In the genomic region with DNA sequence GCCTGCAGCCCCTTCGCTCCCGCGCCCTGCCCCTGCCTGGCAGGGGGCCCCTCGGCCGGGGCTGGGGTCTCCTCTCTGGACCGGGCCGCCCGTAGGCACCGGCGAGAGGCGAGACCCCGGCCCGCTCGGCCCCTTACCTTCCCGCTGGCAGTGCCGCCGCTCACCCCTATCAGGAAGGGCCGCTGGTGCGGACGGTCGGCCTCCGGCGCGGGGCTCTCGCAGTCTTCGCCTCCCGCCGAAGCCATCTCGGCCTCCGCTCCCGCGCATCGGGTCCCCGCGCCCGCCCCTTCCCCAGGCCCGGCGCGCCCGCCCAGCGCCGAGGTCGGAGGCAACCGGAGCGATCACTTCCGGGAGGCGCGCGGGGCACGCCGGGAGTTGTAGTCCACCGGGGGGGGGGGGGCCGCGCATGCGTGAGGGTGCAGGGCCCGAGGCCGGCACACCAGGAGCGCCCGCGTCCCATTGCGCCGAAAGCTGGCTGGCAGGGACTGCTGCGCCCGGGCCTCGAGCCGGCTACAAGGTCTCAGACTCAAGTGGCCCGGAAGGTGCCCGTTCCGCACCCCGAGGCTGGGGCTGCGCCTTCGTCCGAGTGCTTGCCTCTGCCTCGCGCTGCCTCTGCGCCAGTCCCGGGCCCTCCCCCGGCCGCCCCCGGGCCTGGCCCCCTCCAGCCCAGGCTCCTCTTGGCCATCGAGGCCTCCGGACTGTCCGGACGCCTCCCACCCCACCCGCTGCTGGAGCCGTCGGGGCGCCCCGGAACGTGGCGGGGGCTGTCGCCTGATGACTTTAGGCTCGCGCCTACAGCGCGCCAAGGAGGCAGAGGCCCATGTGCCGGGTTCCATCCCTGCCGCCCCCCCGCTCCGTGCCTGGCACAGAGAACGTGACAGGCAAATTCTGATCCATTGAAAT, we compare ENCODE assay signal across 8 cellular contexts. TPM values are rescaled to one million over a fixed set of nuclear protein-coding genes. Genes with fewer than 3 reads are reported as not detected.
DNase-seq lines count a peak whose midpoint lies in the region; ATAC-seq and TF ChIP-seq lines count a peak whose summit lies in the region.

A gene (minus strand): TSS at position 334 of the 903 bp plus-strand sequence. CDS start 89 bp downstream, at position 245.

- no peaks in the 10 kb centered on the region for H3K27me3 ChIP-seq in DND-41 (ENCODE audit: insufficient read depth, low read length, poor library complexity)

- no peaks in the 10 kb centered on the region for H3K27me3 Mint-ChIP-seq in natural killer cell (ENCODE audit: low read depth in 2 of 2)

- peaks cover 25% of the 10 kb centered on the region for H3K79me2 ChIP-seq in DND-41 (ENCODE audit: insufficient read depth, low read length)

- H2AFZ ChIP-seq in DND-41 (ENCODE audit: low read depth, low read length), result peak within 1 kb of the TSS; percentile 92

- H3K9me3 Mint-ChIP-seq in natural killer cell, result no peaks in the 10 kb centered on the region

- intact Hi-C loops in natural killer cell (cut with micrococcal nuclease), result no loop called here

- H3K9me3 ChIP-seq in DND-41 (ENCODE audit: insufficient read depth, low read length, severe bottlenecking) (no peaks in the 10 kb centered on the region), KOPT-K1 (ENCODE audit: insufficient read depth, low read length, poor library complexity, severe bottlenecking) (no peaks in the 10 kb centered on the region)

- H3K36me3 ChIP-seq in DND-41 (ENCODE audit: insufficient read depth, low read length) (peaks cover 41% of the 10 kb centered on the region), KOPT-K1 (ENCODE audit: insufficient read depth, low read length) (peaks cover 38% of the 10 kb centered on the region)

- ATAC-seq in DND-41 (ENCODE audit: insufficient read depth, low read depth) (peak; percentile 87), GM21717 (IDR thresholded peaks at IDR 0.05; ENCODE audit: unreplicated experiment) (peak; percentile 62), natural killer cell (peak; percentile 95 to 98 (median 98))

- peaks cover 6% of the 10 kb centered on the region for H3K36me3 Mint-ChIP-seq in natural killer cell

- H3K9ac ChIP-seq in DND-41 (ENCODE audit: low read depth, low read length), result peak within 1 kb of the TSS; percentile 60

- CTCF ChIA-PET in RWPE1 (lab: Yijun Ruan, JAX), result interaction anchor here (0.7 to 0.9 kb wide), 3 partner anchors 23 to 778 kb away, joined by 3 to 4 read pairs (median 3); no protein-coding TSS in a partner anchor

- peaks cover 33% of the 10 kb centered on the region for H3K4me1 ChIP-seq in DND-41 (ENCODE audit: insufficient read depth, low read length)

- peaks cover 0 to 15% of the 10 kb centered on the region in 2 donors for H3K4me1 Mint-ChIP-seq in natural killer cell

- peak within 1 kb of the TSS; percentile 69 for H3K4me2 ChIP-seq in DND-41 (ENCODE audit: insufficient read depth, low read length)

- POLR2A ChIA-PET in RWPE1 (lab: Yijun Ruan, JAX; ENCODE audit: low non-redundant PET), result no interaction called here

- H4K20me1 ChIP-seq in DND-41 (ENCODE audit: insufficient read depth, low read length), result peaks cover 13% of the 10 kb centered on the region; the same call in 1 of the 2 replicates

- peak; percentile 79 for DNase-seq in DND-41
- peak; percentile 100 for DNase-seq in RWPE1 (ENCODE audit: low spot score)
- DNase-seq in activated T-helper 9 cell treated with anti-CD3 and anti-CD28 coated beads, Interleukin-2, amount 50 U/mL, for 16 hours (ENCODE audit: low read depth), result peak; percentile 69
- DNase-seq in fibroblast of peridontal ligament (ENCODE audit: extremely low read depth), result peak; percentile 65
- DNase-seq in natural killer cell, result peak; percentile 68
- peak; percentile 41 to 76 (median 73) for DNase-seq in stimulated activated naive CD4-positive, alpha-beta T cell (lab: John Stamatoyannopoulos, UW)

- peak within 1 kb of the TSS; percentile 74 for H3K27ac ChIP-seq in DND-41 (ENCODE audit: low read length)
- H3K27ac ChIP-seq in KOPT-K1 (ENCODE audit: low read depth, low read length, poor library complexity, severe bottlenecking), result peak within 1 kb of the TSS; percentile 78
- H3K27ac ChIP-seq in RWPE1, result peak within 1 kb of the TSS; percentile 70

- TF ChIP-seq CTCF in DND-41 (IDR thresholded peaks at IDR 0.05; ENCODE audit: borderline replicate concordance, extremely low read depth, low read length, poor library complexity, severe bottlenecking) (no peak), RWPE1 (conservative IDR thresholded peaks at IDR 0.05; ENCODE audit: low read depth) (no peak), natural killer cell (IDR thresholded peaks at IDR 0.05) (no peak)

- H3K4me3 ChIP-seq in DND-41 (ENCODE audit: low read depth in 1 of 2, low read length in 2 of 2), result peak within 1 kb of the TSS; percentile 59 to 75; a peak in 3 of 4 replicates

- H3K27ac Mint-ChIP-seq in natural killer cell, result peak within 1 kb of the TSS in 1 of 2 donors; percentile 51

- peak within 1 kb of the TSS; percentile 76 for H3K4me3 Mint-ChIP-seq in natural killer cell

RNA-seq across cellular contexts. Expression of the gene that starts here (rescaled TPM):
- total RNA-seq in natural killer cell, result 10 to 100 TPM; 29.9 to 35.2 (median 30.2) TPM

Comparison
In these comparisons a context has a peak if more than half of its experiments do, and no peak if none do; other contexts are left out.
1. Peak in every context shown above with its lines: DNase-seq, ATAC-seq, H3K4me3 ChIP-seq and H3K27ac ChIP-seq.